ENCODE assay signal across 9 cellular contexts in genomic region chr17:2852729-2853110, GRCh38. TPM values are rescaled to one million over a fixed set of nuclear protein-coding genes. Genes with fewer than 3 reads are reported as not detected.
A peak's percentile ranks its signal among the peaks of the same experiment; 100 is the strongest.
DNase-seq lines count a peak whose midpoint lies in the region; ATAC-seq and TF ChIP-seq lines count a peak whose summit lies in the region.
"Had no signal": no experiment of that assay in that cellular context is flagged by ENCODE, and none has a peak within 500 bp of the region (broad histone marks: within the 10 kb centered on the region; RNA-seq: fewer than 3 reads in every experiment).

No MANE protein-coding gene starts in this region.

- H3K4me3 ChIP-seq in DOHH2 (ENCODE audit: low read length) (peak overlapping the region; percentile 93), WERI-Rb-1 (ENCODE audit: low read depth, low read length) (peak overlapping the region; percentile 95), hepatocyte (peak overlapping the region; percentile 42)

- H3K27me3 ChIP-seq in DOHH2 (ENCODE audit: control insufficient read depth, low read length), result peaks cover 12% of the 10 kb centered on the region
- no peaks in the 10 kb centered on the region for H3K27me3 ChIP-seq in WERI-Rb-1 (ENCODE audit: insufficient read depth, low read depth, severe bottlenecking)
- H3K27me3 ChIP-seq in hepatocyte, result peaks cover 19% of the 10 kb centered on the region

- H3K9me3 ChIP-seq in DOHH2 (ENCODE audit: control insufficient read depth, insufficient read depth, low read length) (no peaks in the 10 kb centered on the region), WERI-Rb-1 (ENCODE audit: severe bottlenecking) (no peaks in the 10 kb centered on the region), hepatocyte (ENCODE audit: low read depth) (no peaks in the 10 kb centered on the region)

- WGBS in hepatocyte (ENCODE audit: low lambda C conversion rate, missing lambda C conversion rate), result 18% methylated on average over 26 of the region's 36 CpGs

- H3K79me2 ChIP-seq in DOHH2 (ENCODE audit: control insufficient read depth, low read length) (peaks cover 38% of the 10 kb centered on the region), hepatocyte (peaks cover 14% of the 10 kb centered on the region)

- ATAC-seq in HG02981 (IDR thresholded peaks at IDR 0.05; ENCODE audit: unreplicated experiment), result no peak

- H3K4me2 ChIP-seq in DOHH2 (ENCODE audit: low read length) (peak overlapping the region; percentile 92), hepatocyte (peak overlapping the region; percentile 90)

- peak overlapping the region; percentile 65 for H2AFZ ChIP-seq in hepatocyte

- H3K27ac ChIP-seq in DOHH2 (ENCODE audit: low read depth, low read length) (peak overlapping the region; percentile 66), WERI-Rb-1 (no peak overlapping the region), hepatocyte (peak overlapping the region; percentile 53)

- H3F3A ChIP-seq in DOHH2 (ENCODE audit: control insufficient read depth, insufficient read depth), result peaks cover 25% of the 10 kb centered on the region

- TF ChIP-seq CTCF in DOHH2 (IDR thresholded peaks at IDR 0.05; ENCODE audit: low read depth, low read length, poor library complexity, severe bottlenecking) (no peak), WERI-Rb-1 (IDR thresholded peaks at IDR 0.05; ENCODE audit: low read depth, low read length) (no peak), hepatocyte (IDR thresholded peaks at IDR 0.05; ENCODE audit: poor library complexity) (no peak)

- peaks cover 72% of the 10 kb centered on the region for H3K4me1 ChIP-seq in DOHH2 (ENCODE audit: control insufficient read depth, low read length)
- H3K4me1 ChIP-seq in hepatocyte (ENCODE audit: insufficient read depth), result peaks cover 19% of the 10 kb centered on the region

- H4K20me1 ChIP-seq in DOHH2 (ENCODE audit: control insufficient read depth, insufficient read depth, low read depth, low read length) (no peaks in the 10 kb centered on the region), hepatocyte (ENCODE audit: insufficient read depth, poor library complexity, severe bottlenecking) (no peaks in the 10 kb centered on the region)

- peaks cover 4% of the 10 kb centered on the region; the same call in 1 of the 2 replicates for H3K36me3 ChIP-seq in DOHH2 (ENCODE audit: control insufficient read depth, low read length)
- H3K36me3 ChIP-seq in WERI-Rb-1, result peaks cover 6% of the 10 kb centered on the region
- no peaks in the 10 kb centered on the region for H3K36me3 ChIP-seq in hepatocyte (replicated peaks; ENCODE audit: insufficient read depth, low read depth)

- H3K9me2 ChIP-seq in DOHH2 (replicated peaks; ENCODE audit: control insufficient read depth, low read length) (no peaks in the 10 kb centered on the region), hepatocyte (replicated peaks; ENCODE audit: insufficient read depth) (no peaks in the 10 kb centered on the region)

- DNase-seq in WERI-Rb-1 (no peak), hepatocyte (ENCODE audit: low spot score) (no peak), retina (peak; percentile 38), NCI-H2171 treated with DMSO at 0.1 percent for 48 hours (lab: John Stamatoyannopoulos, UW) (no peak), NCI-H2171 (lab: John Stamatoyannopoulos, UW) (no peak), GOT3 (lab: John Stamatoyannopoulos, UW) (no peak)
- DNase-seq: NCI-H510A treated with DMSO at 0.1 percent for 48 hours had no signal

RNA-seq across cellular contexts. Expression of gene RAP1GAP2, which starts 56.5 kb away (rescaled TPM):
- 8.6 and 10.0 TPM in 2 replicates for total RNA-seq in hepatocyte
- 3.0 and 4.6 TPM in 2 replicates for polyA plus RNA-seq in hepatocyte

Comparison
In these comparisons a context has a peak if more than half of its experiments do, and no peak if none do; other contexts are left out.
1. H3K4me3 ChIP-seq: peak in every context shown above with its lines; median percentile 95 in WERI-Rb-1; 93 in DOHH2; 42 in hepatocyte.